2 cellular contexts compared by ENCODE assay signal in genomic region chr5:55492449-55492848, GRCh38.
TF ChIP-seq lines count a peak whose summit lies in the region.

No MANE protein-coding gene starts in this region.

TF ChIP-seq in HepG2, 621 proteins besides CTCF, POLR2A, EP300 and RAD21 (continues in another document):
- TF ChIP-seq MAFK (conservative IDR thresholded peaks at IDR 0.05 in 1 of 2, IDR thresholded peaks at IDR 0.05 in 1 of 2; ENCODE audit: low read length in 2 of 2) (no peak), TERF1 (CRISPR knock-in tag; IDR thresholded peaks at IDR 0.05) (no peak), ZNF7 (CRISPR knock-in tag; IDR thresholded peaks at IDR 0.05) (no peak), GTF3A (CRISPR knock-in tag; conservative IDR thresholded peaks at IDR 0.05) (no peak), ZNF891 (CRISPR knock-in tag; IDR thresholded peaks at IDR 0.05) (no peak), AKNA (CRISPR knock-in tag; IDR thresholded peaks at IDR 0.05; ENCODE audit: borderline replicate concordance) (no peak), HINFP (CRISPR knock-in tag; IDR thresholded peaks at IDR 0.05; ENCODE audit: low read depth) (no peak), SNAI1 (CRISPR knock-in tag; IDR thresholded peaks at IDR 0.05; ENCODE audit: borderline replicate concordance) (no peak), ZNF746 (CRISPR knock-in tag; IDR thresholded peaks at IDR 0.05) (no peak), MTA1 (CRISPR knock-in tag; IDR thresholded peaks at IDR 0.05; ENCODE audit: borderline replicate concordance) (no peak), TMF1 (CRISPR knock-in tag; IDR thresholded peaks at IDR 0.05; ENCODE audit: low read depth) (no peak), NRL (CRISPR knock-in tag; IDR thresholded peaks at IDR 0.05; ENCODE audit: borderline replicate concordance) (no peak), PITX1 (CRISPR knock-in tag; IDR thresholded peaks at IDR 0.05) (no peak), NCOA5 (CRISPR knock-in tag; IDR thresholded peaks at IDR 0.05) (no peak), MXD4 (CRISPR knock-in tag; IDR thresholded peaks at IDR 0.05) (no peak), ZNF225 (CRISPR knock-in tag; IDR thresholded peaks at IDR 0.05) (no peak), ARID5B (CRISPR knock-in tag; IDR thresholded peaks at IDR 0.05) (no peak)

TF ChIP-seq in H1, 55 proteins besides CTCF, POLR2A, EP300 and RAD21:
- no peak for TF ChIP-seq CREB1 (IDR thresholded peaks at IDR 0.05)
- no peak for TF ChIP-seq SRF (IDR thresholded peaks at IDR 0.05; ENCODE audit: low read depth, low read length)
- no peak for TF ChIP-seq NRF1 (IDR thresholded peaks at IDR 0.05; ENCODE audit: low read depth, low read length)
- no peak for TF ChIP-seq CHD1 (IDR thresholded peaks at IDR 0.05; ENCODE audit: low read depth, low read length)
- no peak for TF ChIP-seq GTF2F1 (IDR thresholded peaks at IDR 0.05; ENCODE audit: borderline replicate concordance, low read depth, low read length)
- TF ChIP-seq ASH2L (IDR thresholded peaks at IDR 0.05; ENCODE audit: low read length) = no peak
